ENCODE assay signal across 12 cellular contexts in genomic region chr1:185735667-185736105, GRCh38. TPM values are rescaled to one million over a fixed set of nuclear protein-coding genes. Genes with fewer than 3 reads are reported as not detected.
DNase-seq lines count a peak whose midpoint lies in the region; ATAC-seq, FAIRE-seq and TF ChIP-seq lines count a peak whose summit lies in the region.
"Had no signal": no experiment of that assay in that cellular context is flagged by ENCODE, and none has a peak within 500 bp of the region (broad histone marks: within the 10 kb centered on the region; RNA-seq: fewer than 3 reads in every experiment).

No MANE protein-coding gene starts in this region.

- CTCF ChIA-PET in K562 (lab: Yijun Ruan, JAX; ENCODE audit: low intra/inter-chr PET ratio): no interaction called here

- H3K79me2 ChIP-seq in K562 (ENCODE audit: control insufficient read depth, insufficient read depth, low read length): no peaks in the 10 kb centered on the region

- no peak for ATAC-seq in left ventricle myocardium superior
- no peak for ATAC-seq in K562
- ATAC-seq in lung (ENCODE audit: insufficient read depth, low FRiP score): no peak
- no peak for ATAC-seq in upper lobe of right lung
- ATAC-seq in GM18517 (IDR thresholded peaks at IDR 0.05; ENCODE audit: unreplicated experiment): no peak
- ATAC-seq: A549 had no signal

- POLR2A ChIA-PET in K562 (lab: Yijun Ruan, JAX): no interaction called here

- no peak overlapping the region for H3K4me2 ChIP-seq in K562 (ENCODE audit: insufficient read depth, low read length)
- H3K4me2 ChIP-seq: A549 had no signal

- peak overlapping the region; percentile 52 for H3K4me3 ChIP-seq in cardiac muscle cell
- no peak overlapping the region for H3K4me3 ChIP-seq in K562
- H3K4me3 ChIP-seq in lung: no peak overlapping the region
- H3K4me3 ChIP-seq in upper lobe of right lung: peak overlapping the region; percentile 57
- H3K4me3 ChIP-seq in colonic mucosa: no peak overlapping the region
- H3K4me3 ChIP-seq: A549 had no signal

- H3K4me1 ChIP-seq in cardiac muscle cell (ENCODE audit: low read depth) (no peaks in the 10 kb centered on the region), K562 (replicated peaks in 1 of 2; ENCODE audit: control insufficient read depth in 2 of 2, insufficient read depth in 2 of 2, low read length in 2 of 2) (peaks cover 0 to 6% of the 10 kb centered on the region in 2 experiments; a peak in 4 of 5 replicates), lung (ENCODE audit: control insufficient read depth in 2 of 2, insufficient read depth in 2 of 2, low read length in 2 of 2) (peaks cover 0 to 3% of the 10 kb centered on the region in 2 donors), upper lobe of right lung (peaks cover 12% of the 10 kb centered on the region), colonic mucosa (no peaks in the 10 kb centered on the region)

- 0% methylated on average over 4 of the region's 4 CpGs for WGBS in K562 (ENCODE audit: insufficient coverage, low coverage, missing lambda C conversion rate)
- WGBS in lung, 2 donors: 34 to 55% methylated on average over 4 of the region's 4 CpGs

- H3K9me3 ChIP-seq in cardiac muscle cell (ENCODE audit: low read depth) (no peaks in the 10 kb centered on the region), K562 (replicated peaks; ENCODE audit: control insufficient read depth, insufficient read depth, low read depth, low read length) (no peaks in the 10 kb centered on the region), lung (ENCODE audit: control insufficient read depth in 2 of 2, insufficient read depth in 1 of 2, low read length in 1 of 2) (no peaks in the 10 kb centered on the region), upper lobe of right lung (no peaks in the 10 kb centered on the region), colonic mucosa (no peaks in the 10 kb centered on the region)
- H3K9me3 ChIP-seq: A549, thyroid gland had no signal

- H3K27me3 ChIP-seq in cardiac muscle cell (no peaks in the 10 kb centered on the region), K562 (ENCODE audit: control insufficient read depth in 2 of 2, insufficient read depth in 2 of 2, low read length in 2 of 2) (peaks cover 9 to 11% of the 10 kb centered on the region in 2 experiments; a peak in 4 of 5 replicates), lung (ENCODE audit: control insufficient read depth, insufficient read depth) (no peaks in the 10 kb centered on the region), upper lobe of right lung (peaks cover 3% of the 10 kb centered on the region), colonic mucosa (peaks cover 14% of the 10 kb centered on the region)
- H3K27me3 ChIP-seq: thyroid gland had no signal

- H3K9me1 ChIP-seq in K562 (ENCODE audit: control insufficient read depth, insufficient read depth, low read length): no peaks in the 10 kb centered on the region

- no peak for TF ChIP-seq RAD21 in K562 (CRISPR knock-in tag; conservative IDR thresholded peaks at IDR 0.05 in 1 of 2, IDR thresholded peaks at IDR 0.05 in 1 of 2)

- peak overlapping the region; percentile 19 for H3K27ac ChIP-seq in cardiac muscle cell
- no peak overlapping the region for H3K27ac ChIP-seq in K562 (ENCODE audit: extremely low read depth, low read depth, low read length)
- peak overlapping the region; percentile 50 to 63 for H3K27ac ChIP-seq in lung (ENCODE audit: low read depth in 1 of 2, low read length in 1 of 2)
- H3K27ac ChIP-seq in upper lobe of right lung: peak overlapping the region; percentile 74
- H3K27ac ChIP-seq in colonic mucosa: no peak overlapping the region
- H3K27ac ChIP-seq: A549, thyroid gland had no signal

- no peak for TF ChIP-seq CTCF in cardiac muscle cell (IDR thresholded peaks at IDR 0.05; ENCODE audit: low read depth, low read length)
- no peak for TF ChIP-seq CTCF in K562 (IDR thresholded peaks at IDR 0.05 in 2 of 3, conservative IDR thresholded peaks at IDR 0.05 in 1 of 3; ENCODE audit: insufficient read depth in 2 of 3, low read depth in 1 of 3, low read length in 3 of 3)
- TF ChIP-seq CTCF in lung (IDR thresholded peaks at IDR 0.05; ENCODE audit: control extremely low read depth, extremely low read depth): no peak
- no peak for TF ChIP-seq CTCF in upper lobe of right lung (IDR thresholded peaks at IDR 0.05)
- TF ChIP-seq CTCF in colonic mucosa (IDR thresholded peaks at IDR 0.05): no peak

- no peak for TF ChIP-seq EP300 in K562 (IDR thresholded peaks at IDR 0.05; ENCODE audit: low read length)

- no peak for FAIRE-seq in K562 (lab: Jason Lieb, UNC)
- FAIRE-seq: A549 had no signal

- BruUV-seq in K562 (replicated peaks; lab: Mats Ljungman, UMichigan): no TSS peak

- no peaks in the 10 kb centered on the region for H4K20me1 ChIP-seq in K562 (replicated peaks; ENCODE audit: control insufficient read depth, insufficient read depth, low read length)

- H3K36me3 ChIP-seq in cardiac muscle cell (no peaks in the 10 kb centered on the region), K562 (ENCODE audit: control insufficient read depth, insufficient read depth, low read length) (no peaks in the 10 kb centered on the region), lung (ENCODE audit: control insufficient read depth in 2 of 2, insufficient read depth in 2 of 2, low read length in 2 of 2) (no peaks in the 10 kb centered on the region), upper lobe of right lung (no peaks in the 10 kb centered on the region), colonic mucosa (no peaks in the 10 kb centered on the region)
- H3K36me3 ChIP-seq: thyroid gland had no signal

- no peak for TF ChIP-seq POLR2A in K562 (conservative IDR thresholded peaks at IDR 0.05)

- no peak overlapping the region for H3K9ac ChIP-seq in K562 (ENCODE audit: insufficient read depth in 1 of 2, low read depth in 2 of 2, low read length in 2 of 2)
- peak overlapping the region in 1 of 2 donors; percentile 9 for H3K9ac ChIP-seq in colonic mucosa (ENCODE audit: low read depth in 2 of 2, low read length in 2 of 2)

- intact Hi-C loops in left ventricle myocardium superior (cut with micrococcal nuclease) (no loop called here), K562 (cut with micrococcal nuclease) (no loop called here), upper lobe of right lung (cut with DNase I) (no loop called here), colonic mucosa (cut with DNase I) (no loop called here)

- in situ Hi-C loops in K562 (cut with MboI): no loop called here

- no peak overlapping the region for H2AFZ ChIP-seq in K562 (ENCODE audit: low read depth, low read length)

- DNase-seq in cardiac muscle cell (ENCODE audit: low read depth in 1 of 2, low spot score in 1 of 2): peak; percentile 23 to 26
- DNase-seq in left ventricle myocardium superior: no peak
- DNase-seq in K562 (ENCODE audit: extremely low read depth in 1 of 4, low spot score in 3 of 4): no peak
- no peak for DNase-seq in lung (ENCODE audit: low spot score)
- DNase-seq in upper lobe of right lung: no peak
- DNase-seq in Ammon's horn (ENCODE audit: low spot score): no peak
- DNase-seq in colonic mucosa: no peak
- DNase-seq: endodermal cell, NCI-H345, thyroid gland had no signal

TF ChIP-seq in K562, 482 proteins besides CTCF, POLR2A, EP300 and RAD21:
- TF ChIP-seq SPI1 (IDR thresholded peaks at IDR 0.05; ENCODE audit: borderline replicate concordance, low read depth, low read length) (no peak), EZH2 (IDR thresholded peaks at IDR 0.05; ENCODE audit: borderline replicate concordance, low read depth, low read length) (0 out of 2 replicates have a peak, but pooled peaks have one; percentile 2), TCF15 (CRISPR knock-in tag; IDR thresholded peaks at IDR 0.05) (no peak)

RNA-seq across cellular contexts. Expression of gene HMCN1, which starts 1.5 kb away (rescaled TPM):
- total RNA-seq in cardiac muscle cell (19.2 and 28.5 TPM in 2 replicates), left ventricle myocardium superior (3.8 TPM), K562 (2014; rRNA removed) (0.08 and 0.18 TPM in 2 replicates), K562 (2014; rRNA removed; fragmentation: Illumina TruSeq; extraction: Trizol) (0.26 and 0.36 TPM in 2 replicates), K562 (2015; rRNA removed; fragmentation: Illumina TruSeq; extraction: Trizol) (0.08 and 0.29 TPM in 2 replicates), K562 (2021) (0.13 and 0.16 TPM in 2 replicates), lung (100 to 1,000 TPM in 1 of 2 donors, 10 to 100 TPM in 1; 26.0 to 149 TPM), upper lobe of right lung (45.4 TPM), colonic mucosa (1 to 10 TPM; 1.3 to 3.7 TPM)
- polyA plus RNA-seq in cardiac muscle cell (4.9 and 12.5 TPM in 2 replicates), K562 (2011; rRNA removed) (0.05 and 0.07 TPM in 2 replicates), K562 (2014; fragmentation: Illumina TruSeq; extraction: Trizol) (0.08 and 0.16 TPM in 2 replicates), K562 (2014; fragmentation: Nextera tagmentation; extraction: Ambion mirVana) (under 1 TPM; 0.21 to 0.31 TPM), K562 (2014; rRNA removed) (0.24 and 0.29 TPM in 2 replicates), lung (1 to 10 TPM; 3.2 to 4.7 TPM)
- total RNA-seq in K562 (2011; cell fraction: chromatin; rRNA removed; ENCODE audit: low replicate concordance): 0.07 and 0.32 TPM in 2 replicates
- total RNA-seq in K562 (2011; cell fraction: nucleolus; rRNA removed): under 0.01 TPM in 2 replicates
- total RNA-seq in K562 (2011; cell fraction: nucleoplasm; rRNA removed): 0.07 TPM in 1 of 2 replicates, not detected in the other
- polyA plus RNA-seq in K562 (2011; cell fraction: cytosol; rRNA removed): 0.04 and 0.07 TPM in 2 replicates
- 0.20 and 0.56 TPM in 2 replicates for polyA plus RNA-seq in K562 (2011; cell fraction: nucleus; rRNA removed)
- polyA plus RNA-seq in K562 (2012): 0.12 and 0.36 TPM in 2 replicates
- 0.07 and 0.54 TPM in 2 replicates for polyA minus RNA-seq in K562 (2011; rRNA and poly(A)+ RNA removed)
- 0.09 TPM in 1 of 2 replicates, not detected in the other for polyA minus RNA-seq in K562 (2011; cell fraction: cytosol; rRNA and poly(A)+ RNA removed)
- under 0.01 and 0.33 TPM in 2 replicates for polyA minus RNA-seq in K562 (2011; cell fraction: nucleus; rRNA and poly(A)+ RNA removed)

Comparison
In these comparisons a context has a peak if more than half of its experiments do, and no peak if none do; other contexts are left out.
1. DNase-seq: peak in cardiac muscle cell (2 of 2); none in left ventricle myocardium superior (single experiment), K562 (0 of 4), lung (single experiment), upper lobe of right lung (single experiment), Ammon's horn (single experiment) and colonic mucosa (single experiment).
2. H3K27ac ChIP-seq: peak in cardiac muscle cell (single experiment), lung (2 of 2) and upper lobe of right lung (single experiment); none in K562 (single experiment) and colonic mucosa (single experiment).
3. H3K4me3 ChIP-seq: peak in cardiac muscle cell (single experiment) and upper lobe of right lung (single experiment); none in K562 (single experiment), lung (single experiment) and colonic mucosa (single experiment).